In genomic region chr16:23842137-23842600, GRCh38 we compare ENCODE assay signal across 11 cellular contexts. TPM values are rescaled to one million over a fixed set of nuclear protein-coding genes. Genes with fewer than 3 reads are reported as not detected.
A peak's percentile ranks its signal among the peaks of the same experiment; 100 is the strongest.
DNase-seq lines count a peak whose midpoint lies in the region; ATAC-seq, FAIRE-seq and TF ChIP-seq lines count a peak whose summit lies in the region.
"Had no signal": no experiment of that assay in that cellular context is flagged by ENCODE, and none has a peak within 500 bp of the region (broad histone marks: within the 10 kb centered on the region; RNA-seq: fewer than 3 reads in every experiment).

No MANE protein-coding gene starts in this region.

- H3K4me1 Mint-ChIP-seq in activated T-cell treated with anti-CD3 and anti-CD28 coated beads, Interleukin-2, amount 50 U/mL, for 72 hours (ENCODE audit: low read depth) = peaks cover 99% of the 10 kb centered on the region
- H3K4me1 Mint-ChIP-seq: nephron had no signal

- no peaks in the 10 kb centered on the region for H3K9me3 Mint-ChIP-seq in activated T-cell treated with anti-CD3 and anti-CD28 coated beads, Interleukin-2, amount 50 U/mL, for 72 hours
- H3K9me3 Mint-ChIP-seq: nephron had no signal

- H3K27ac ChIP-seq in WERI-Rb-1 = no peak overlapping the region

- FAIRE-seq in GM12892 (lab: Jason Lieb, UNC) = peak; percentile 96

- H3K27me3 Mint-ChIP-seq in activated T-cell treated with anti-CD3 and anti-CD28 coated beads, Interleukin-2, amount 50 U/mL, for 72 hours (ENCODE audit: low read depth) = no peaks in the 10 kb centered on the region

- H3K27me3 ChIP-seq in WERI-Rb-1 (ENCODE audit: insufficient read depth, low read depth, severe bottlenecking) = peaks cover 24% of the 10 kb centered on the region

- H3K36me3 ChIP-seq in WERI-Rb-1 = no peaks in the 10 kb centered on the region

- H3K36me3 Mint-ChIP-seq in activated T-cell treated with anti-CD3 and anti-CD28 coated beads, Interleukin-2, amount 50 U/mL, for 72 hours (ENCODE audit: insufficient read depth in 2 of 2) = peaks cover 4 to 14% of the 10 kb centered on the region in 2 donors

- TF ChIP-seq CTCF in WERI-Rb-1 (IDR thresholded peaks at IDR 0.05; ENCODE audit: low read depth, low read length) = no peak

- intact Hi-C loops in Right ventricle myocardium inferior (cut with DNase I) = no loop called here

- peak; percentile 22; the same call in 1 of the 2 replicates for TF ChIP-seq POLR2A in GM12892 (IDR thresholded peaks at IDR 0.05; ENCODE audit: low read depth, low read length)

- H3K9me3 ChIP-seq in WERI-Rb-1 (ENCODE audit: severe bottlenecking) = no peaks in the 10 kb centered on the region

- DNase-seq in GM12892 (ENCODE audit: insufficient read length) = no peak
- DNase-seq in activated T-cell treated with anti-CD3 and anti-CD28 coated beads, Interleukin-2, amount 50 U/mL, for 72 hours = peak; percentile 64 to 70
- DNase-seq in WERI-Rb-1 = no peak
- no peak for DNase-seq in occipital lobe (lab: John Stamatoyannopoulos, UW)
- DNase-seq in mesenteric fat pad (ENCODE audit: low spot score) = no peak
- no peak for DNase-seq in Right ventricle myocardium inferior (ENCODE audit: missing footprints)
- DNase-seq: activated effector memory CD4-positive, alpha-beta T cell treated with Interleukin-2 at 50 U/mL for 16 hours; DND-41 had no signal

- ATAC-seq in GM19455 (IDR thresholded peaks at IDR 0.05; ENCODE audit: unreplicated experiment) (peak; percentile 54), HG03108 (IDR thresholded peaks at IDR 0.05; ENCODE audit: unreplicated experiment) (peak; percentile 66), Right ventricle myocardium inferior (no peak)
- ATAC-seq in activated T-cell treated with anti-CD3 and anti-CD28 coated beads, Interleukin-2, amount 50 U/mL, for 72 hours (replicated peaks in 1 of 2) = peak; percentile 93

- H3K4me3 Mint-ChIP-seq in activated T-cell treated with anti-CD3 and anti-CD28 coated beads, Interleukin-2, amount 50 U/mL, for 72 hours = peak overlapping the region; percentile 67 to 68
- H3K4me3 Mint-ChIP-seq: nephron had no signal

- peak overlapping the region; percentile 99 for H3K27ac Mint-ChIP-seq in activated T-cell treated with anti-CD3 and anti-CD28 coated beads, Interleukin-2, amount 50 U/mL, for 72 hours
- H3K27ac Mint-ChIP-seq: nephron had no signal

- no peak overlapping the region for H3K4me3 ChIP-seq in WERI-Rb-1 (ENCODE audit: low read depth, low read length)

RNA-seq across cellular contexts. Expression of gene PRKCB, which starts 6.4 kb away (rescaled TPM):
- 107 TPM for polyA plus RNA-seq in GM12892 (2012; ENCODE audit: missing spikeins)
- total RNA-seq in activated T-cell treated with anti-CD3 and anti-CD28 coated beads, Interleukin-2, amount 50 U/mL, for 72 hours = 10 to 100 TPM; 72.1 to 77.0 TPM
- total RNA-seq in occipital lobe (59.0 TPM), mesenteric fat pad (11.0 TPM), Right ventricle myocardium inferior (2.2 TPM)

Comparison
In these comparisons a context has a peak if more than half of its experiments do, and no peak if none do; other contexts are left out.
1. DNase-seq: peak in activated T-cell treated with anti-CD3 and anti-CD28 coated beads, Interleukin-2, amount 50 U/mL, for 72 hours (2 of 2); none in GM12892 (single experiment), WERI-Rb-1 (single experiment), occipital lobe (single experiment), mesenteric fat pad (single experiment) and Right ventricle myocardium inferior (single experiment).